1 cellular context compared by ENCODE assay signal in the genomic region with DNA sequence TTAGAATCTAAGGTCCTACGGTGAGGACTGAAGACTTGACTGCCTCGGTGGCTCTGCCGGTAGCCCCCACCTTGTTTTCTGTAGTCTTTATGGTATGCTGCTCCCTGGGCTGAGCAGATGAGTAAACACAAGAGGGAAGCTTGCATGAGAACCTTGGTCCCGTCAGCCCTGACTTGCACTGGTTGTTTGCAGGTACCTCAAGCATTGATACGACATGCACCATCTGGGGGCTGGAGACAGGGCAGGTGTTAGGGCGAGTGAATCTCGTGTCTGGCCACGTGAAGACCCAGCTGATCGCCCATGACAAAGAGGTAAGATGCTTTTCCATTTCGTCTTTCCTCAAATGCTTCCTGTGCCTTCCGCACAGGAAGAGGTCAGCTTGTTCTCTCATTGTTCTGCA.
TF ChIP-seq lines count a peak whose summit lies in the region.

No MANE protein-coding gene starts in this region.

TF ChIP-seq in HepG2, 621 proteins besides CTCF, POLR2A, EP300 and RAD21 (continued from another document and continues in another):
- peak; percentile 53; the same call in 1 of the 2 replicates for TF ChIP-seq ZNF441 (CRISPR knock-in tag; IDR thresholded peaks at IDR 0.05; ENCODE audit: borderline replicate concordance)
- TF ChIP-seq NR2F1 (CRISPR knock-in tag; IDR thresholded peaks at IDR 0.05): no peak
- TF ChIP-seq CBX1 (IDR thresholded peaks at IDR 0.05; ENCODE audit: low read depth): no peak
- no peak for TF ChIP-seq ZNF564 (CRISPR knock-in tag; IDR thresholded peaks at IDR 0.05)
- TF ChIP-seq FLYWCH1 (CRISPR knock-in tag; IDR thresholded peaks at IDR 0.05): no peak
- TF ChIP-seq ZNF7 (CRISPR knock-in tag; IDR thresholded peaks at IDR 0.05): no peak
- no peak for TF ChIP-seq ZBTB2 (CRISPR knock-in tag; IDR thresholded peaks at IDR 0.05; ENCODE audit: low read depth)
- no peak for TF ChIP-seq ZNF503 (CRISPR knock-in tag; IDR thresholded peaks at IDR 0.05)
- TF ChIP-seq CBX2 (IDR thresholded peaks at IDR 0.05; ENCODE audit: low read depth, low read length): no peak
- no peak for TF ChIP-seq CBX2 (CRISPR knock-in tag; IDR thresholded peaks at IDR 0.05; ENCODE audit: low read depth)
- TF ChIP-seq ZNF557 (CRISPR knock-in tag; IDR thresholded peaks at IDR 0.05): peak; percentile 92
- peak; percentile 23; the same call in 1 of the 2 replicates for TF ChIP-seq FOSL2 (CRISPR knock-in tag; IDR thresholded peaks at IDR 0.05)
- TF ChIP-seq BATF2 (CRISPR knock-in tag; IDR thresholded peaks at IDR 0.05): no peak
- TF ChIP-seq SRSF9 (IDR thresholded peaks at IDR 0.05; ENCODE audit: borderline replicate concordance, insufficient read depth, low read depth, low read length, poor library complexity, severe bottlenecking): no peak
- TF ChIP-seq, protein P1, sequence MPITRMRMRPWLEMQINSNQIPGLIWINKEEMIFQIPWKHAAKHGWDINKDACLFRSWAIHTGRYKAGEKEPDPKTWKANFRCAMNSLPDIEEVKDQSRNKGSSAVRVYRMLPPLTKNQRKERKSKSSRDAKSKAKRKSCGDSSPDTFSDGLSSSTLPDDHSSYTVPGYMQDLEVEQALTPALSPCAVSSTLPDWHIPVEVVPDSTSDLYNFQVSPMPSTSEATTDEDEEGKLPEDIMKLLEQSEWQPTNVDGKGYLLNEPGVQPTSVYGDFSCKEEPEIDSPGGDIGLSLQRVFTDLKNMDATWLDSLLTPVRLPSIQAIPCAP (CRISPR knock-in tag; IDR thresholded peaks at IDR 0.05; ENCODE audit: low read depth): no peak
- TF ChIP-seq, protein P2, sequence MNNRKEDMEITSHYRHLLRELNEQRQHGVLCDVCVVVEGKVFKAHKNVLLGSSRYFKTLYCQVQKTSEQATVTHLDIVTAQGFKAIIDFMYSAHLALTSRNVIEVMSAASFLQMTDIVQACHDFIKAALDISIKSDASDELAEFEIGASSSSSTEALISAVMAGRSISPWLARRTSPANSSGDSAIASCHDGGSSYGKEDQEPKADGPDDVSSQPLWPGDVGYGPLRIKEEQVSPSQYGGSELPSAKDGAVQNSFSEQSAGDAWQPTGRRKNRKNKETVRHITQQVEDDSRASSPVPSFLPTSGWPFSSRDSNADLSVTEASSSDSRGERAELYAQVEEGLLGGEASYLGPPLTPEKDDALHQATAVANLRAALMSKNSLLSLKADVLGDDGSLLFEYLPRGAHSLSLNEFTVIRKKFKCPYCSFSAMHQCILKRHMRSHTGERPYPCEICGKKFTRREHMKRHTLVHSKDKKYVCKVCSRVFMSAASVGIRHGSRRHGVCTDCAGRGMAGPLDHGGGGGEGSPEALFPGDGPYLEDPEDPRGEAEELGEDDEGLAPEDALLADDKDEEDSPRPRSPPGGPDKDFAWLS (CRISPR knock-in tag; IDR thresholded peaks at IDR 0.05; ENCODE audit: borderline replicate concordance): no peak
- TF ChIP-seq HNF4A (CRISPR knock-in tag; IDR thresholded peaks at IDR 0.05): peak; percentile 84
- peak; percentile 53; the same call in 1 of the 2 replicates for TF ChIP-seq HMG20B (CRISPR knock-in tag; conservative IDR thresholded peaks at IDR 0.05)
- no peak; the same call in 1 of the 2 replicates for TF ChIP-seq HOMEZ (CRISPR knock-in tag; IDR thresholded peaks at IDR 0.05; ENCODE audit: low read depth)
- 0 out of 2 replicates have a peak, but pooled peaks have one; percentile 36 for TF ChIP-seq CHCHD3 (CRISPR knock-in tag; IDR thresholded peaks at IDR 0.05)
- no peak for TF ChIP-seq RELA (CRISPR knock-in tag; IDR thresholded peaks at IDR 0.05)
- TF ChIP-seq GTF3A (CRISPR knock-in tag; conservative IDR thresholded peaks at IDR 0.05): no peak
- TF ChIP-seq NCOA1 (CRISPR knock-in tag; IDR thresholded peaks at IDR 0.05): no peak
- TF ChIP-seq SP140L (CRISPR knock-in tag; IDR thresholded peaks at IDR 0.05; ENCODE audit: borderline replicate concordance): no peak
- no peak for TF ChIP-seq ZFP37 (CRISPR knock-in tag; IDR thresholded peaks at IDR 0.05; ENCODE audit: borderline replicate concordance)
- TF ChIP-seq, protein P3, sequence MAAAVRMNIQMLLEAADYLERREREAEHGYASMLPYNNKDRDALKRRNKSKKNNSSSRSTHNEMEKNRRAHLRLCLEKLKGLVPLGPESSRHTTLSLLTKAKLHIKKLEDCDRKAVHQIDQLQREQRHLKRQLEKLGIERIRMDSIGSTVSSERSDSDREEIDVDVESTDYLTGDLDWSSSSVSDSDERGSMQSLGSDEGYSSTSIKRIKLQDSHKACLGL (CRISPR knock-in tag; IDR thresholded peaks at IDR 0.05): no peak
- TF ChIP-seq ZNF350 (CRISPR knock-in tag; IDR thresholded peaks at IDR 0.05; ENCODE audit: borderline replicate concordance, low read depth): peak; percentile 82
- no peak for TF ChIP-seq SKI (IDR thresholded peaks at IDR 0.05; ENCODE audit: partially characterized antibody)
- TF ChIP-seq, protein P4, sequence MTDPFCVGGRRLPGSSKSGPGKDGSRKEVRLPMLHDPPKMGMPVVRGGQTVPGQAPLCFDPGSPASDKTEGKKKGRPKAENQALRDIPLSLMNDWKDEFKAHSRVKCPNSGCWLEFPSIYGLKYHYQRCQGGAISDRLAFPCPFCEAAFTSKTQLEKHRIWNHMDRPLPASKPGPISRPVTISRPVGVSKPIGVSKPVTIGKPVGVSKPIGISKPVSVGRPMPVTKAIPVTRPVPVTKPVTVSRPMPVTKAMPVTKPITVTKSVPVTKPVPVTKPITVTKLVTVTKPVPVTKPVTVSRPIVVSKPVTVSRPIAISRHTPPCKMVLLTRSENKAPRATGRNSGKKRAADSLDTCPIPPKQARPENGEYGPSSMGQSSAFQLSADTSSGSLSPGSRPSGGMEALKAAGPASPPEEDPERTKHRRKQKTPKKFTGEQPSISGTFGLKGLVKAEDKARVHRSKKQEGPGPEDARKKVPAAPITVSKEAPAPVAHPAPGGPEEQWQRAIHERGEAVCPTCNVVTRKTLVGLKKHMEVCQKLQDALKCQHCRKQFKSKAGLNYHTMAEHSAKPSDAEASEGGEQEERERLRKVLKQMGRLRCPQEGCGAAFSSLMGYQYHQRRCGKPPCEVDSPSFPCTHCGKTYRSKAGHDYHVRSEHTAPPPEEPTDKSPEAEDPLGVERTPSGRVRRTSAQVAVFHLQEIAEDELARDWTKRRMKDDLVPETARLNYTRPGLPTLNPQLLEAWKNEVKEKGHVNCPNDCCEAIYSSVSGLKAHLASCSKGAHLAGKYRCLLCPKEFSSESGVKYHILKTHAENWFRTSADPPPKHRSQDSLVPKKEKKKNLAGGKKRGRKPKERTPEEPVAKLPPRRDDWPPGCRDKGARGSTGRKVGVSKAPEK (CRISPR knock-in tag; IDR thresholded peaks at IDR 0.05; ENCODE audit: borderline replicate concordance): no peak
- TF ChIP-seq HES4 (CRISPR knock-in tag; IDR thresholded peaks at IDR 0.05; ENCODE audit: borderline replicate concordance): no peak
- TF ChIP-seq ZNF761 (CRISPR knock-in tag; conservative IDR thresholded peaks at IDR 0.05): no peak
- no peak for TF ChIP-seq ZNF251 (CRISPR knock-in tag; IDR thresholded peaks at IDR 0.05)
- no peak for TF ChIP-seq RFX5 (IDR thresholded peaks at IDR 0.05; ENCODE audit: low read depth, low read length)
- TF ChIP-seq SMAD3 (CRISPR knock-in tag; IDR thresholded peaks at IDR 0.05): peak; percentile 35; the same call in 1 of the 2 replicates
- no peak for TF ChIP-seq ZBTB37 (CRISPR knock-in tag; IDR thresholded peaks at IDR 0.05)
- TF ChIP-seq, protein P5, sequence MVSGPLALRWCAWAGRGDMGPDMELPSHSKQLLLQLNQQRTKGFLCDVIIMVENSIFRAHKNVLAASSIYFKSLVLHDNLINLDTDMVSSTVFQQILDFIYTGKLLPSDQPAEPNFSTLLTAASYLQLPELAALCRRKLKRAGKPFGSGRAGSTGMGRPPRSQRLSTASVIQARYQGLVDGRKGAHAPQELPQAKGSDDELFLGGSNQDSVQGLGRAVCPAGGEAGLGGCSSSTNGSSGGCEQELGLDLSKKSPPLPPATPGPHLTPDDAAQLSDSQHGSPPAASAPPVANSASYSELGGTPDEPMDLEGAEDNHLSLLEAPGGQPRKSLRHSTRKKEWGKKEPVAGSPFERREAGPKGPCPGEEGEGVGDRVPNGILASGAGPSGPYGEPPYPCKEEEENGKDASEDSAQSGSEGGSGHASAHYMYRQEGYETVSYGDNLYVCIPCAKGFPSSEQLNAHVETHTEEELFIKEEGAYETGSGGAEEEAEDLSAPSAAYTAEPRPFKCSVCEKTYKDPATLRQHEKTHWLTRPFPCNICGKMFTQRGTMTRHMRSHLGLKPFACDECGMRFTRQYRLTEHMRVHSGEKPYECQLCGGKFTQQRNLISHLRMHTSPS (CRISPR knock-in tag; IDR thresholded peaks at IDR 0.05; ENCODE audit: low read depth): no peak
- TF ChIP-seq SOX6 (IDR thresholded peaks at IDR 0.05): no peak
- TF ChIP-seq SOX6 (CRISPR knock-in tag; IDR thresholded peaks at IDR 0.05): peak; percentile 77
- no peak for TF ChIP-seq PBX2 (CRISPR knock-in tag; IDR thresholded peaks at IDR 0.05)
- TF ChIP-seq, protein P6, sequence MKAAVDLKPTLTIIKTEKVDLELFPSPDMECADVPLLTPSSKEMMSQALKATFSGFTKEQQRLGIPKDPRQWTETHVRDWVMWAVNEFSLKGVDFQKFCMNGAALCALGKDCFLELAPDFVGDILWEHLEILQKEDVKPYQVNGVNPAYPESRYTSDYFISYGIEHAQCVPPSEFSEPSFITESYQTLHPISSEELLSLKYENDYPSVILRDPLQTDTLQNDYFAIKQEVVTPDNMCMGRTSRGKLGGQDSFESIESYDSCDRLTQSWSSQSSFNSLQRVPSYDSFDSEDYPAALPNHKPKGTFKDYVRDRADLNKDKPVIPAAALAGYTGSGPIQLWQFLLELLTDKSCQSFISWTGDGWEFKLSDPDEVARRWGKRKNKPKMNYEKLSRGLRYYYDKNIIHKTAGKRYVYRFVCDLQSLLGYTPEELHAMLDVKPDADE (CRISPR knock-in tag; IDR thresholded peaks at IDR 0.05): no peak
- no peak for TF ChIP-seq KLF13 (CRISPR knock-in tag; IDR thresholded peaks at IDR 0.05)
- TF ChIP-seq FOXO1 (CRISPR knock-in tag; IDR thresholded peaks at IDR 0.05): peak; percentile 88; the same call in 1 of the 2 replicates
- peak; percentile 68; the same call in 1 of the 2 replicates for TF ChIP-seq ZSCAN25 (CRISPR knock-in tag; IDR thresholded peaks at IDR 0.05)
- peak; percentile 72; the same call in 1 of the 2 replicates for TF ChIP-seq DPF2 (CRISPR knock-in tag; IDR thresholded peaks at IDR 0.05; ENCODE audit: borderline replicate concordance, low read depth)
